In the genomic region with DNA sequence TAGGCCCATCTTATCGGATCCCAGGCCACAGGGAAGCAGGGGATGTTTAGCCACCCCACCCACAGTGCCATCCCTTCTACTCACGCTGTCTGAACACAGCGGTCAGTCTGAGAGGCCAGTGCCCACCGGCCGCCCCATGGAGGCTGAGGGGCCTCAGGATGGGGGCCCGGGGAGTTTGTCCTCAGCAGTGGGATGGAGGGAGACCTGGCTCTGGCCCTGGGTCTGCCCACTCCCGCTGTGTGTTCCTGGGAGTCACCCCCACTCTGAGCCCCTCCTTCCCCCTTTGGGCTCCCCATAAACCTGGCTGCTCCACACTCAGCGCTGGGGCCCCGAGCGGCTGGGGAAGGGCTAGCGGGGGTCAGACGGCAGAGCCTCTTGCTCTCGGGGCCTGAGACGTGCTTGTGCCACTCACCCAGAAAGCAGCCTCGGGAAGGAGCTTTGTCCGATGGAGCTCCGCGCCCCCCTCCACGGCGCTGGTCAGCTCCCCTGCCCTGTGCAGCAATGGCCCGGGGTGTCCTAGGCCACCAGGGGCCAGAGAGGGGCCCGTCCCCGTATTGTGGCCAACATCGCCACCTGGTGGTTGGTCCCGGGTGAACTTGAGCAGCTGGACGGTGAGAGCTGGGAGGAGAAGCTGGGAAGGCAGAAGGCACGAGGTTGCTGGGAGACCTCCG, we compare ENCODE assay signal across 8 cellular contexts. TPM values are rescaled to one million over a fixed set of nuclear protein-coding genes. Genes with fewer than 3 reads are reported as not detected.
DNase-seq lines count a peak whose midpoint lies in the region; ATAC-seq and TF ChIP-seq lines count a peak whose summit lies in the region.

No MANE protein-coding gene starts in this region.

- no peaks in the 10 kb centered on the region for H3F3A ChIP-seq in GM23248 (ENCODE audit: insufficient read depth)

- no peak overlapping the region for H3K4me2 ChIP-seq in GM23248 (ENCODE audit: unreplicated experiment)

- H3K4me3 ChIP-seq in GM23248 (no peak overlapping the region), prostate gland (no peak overlapping the region)

- H3K4me1 Mint-ChIP-seq in activated T-helper 17 cell treated with anti-CD3 and anti-CD28 coated beads, Interleukin-2, amount 50 U/mL, for 72 hours = peaks cover 4% of the 10 kb centered on the region

- peak; percentile 45 to 70 (median 49) for TF ChIP-seq CTCF in prostate gland (IDR thresholded peaks at IDR 0.05)

- intact Hi-C loops in prostate gland (cut with DNase I) = loop anchor here (5.0 kb wide), 1 partner anchor 296 kb away; no protein-coding TSS in a partner anchor

- peak; percentile 52 for ATAC-seq in activated T-helper 17 cell treated with anti-CD3 and anti-CD28 coated beads, Interleukin-2, amount 50 U/mL, for 72 hours (replicated peaks)
- ATAC-seq in GM18511 (IDR thresholded peaks at IDR 0.05; ENCODE audit: unreplicated experiment) (no peak), GM21447 (IDR thresholded peaks at IDR 0.05; ENCODE audit: unreplicated experiment) (no peak)

- H3K9ac ChIP-seq in GM23248 = no peak overlapping the region

- in situ Hi-C loops in GM23248 (cut with MboI) = loop anchor here (5.0 kb wide), 1 partner anchor 131 kb away; no protein-coding TSS in a partner anchor

- no peak overlapping the region for H2AFZ ChIP-seq in GM23248

- no peak overlapping the region for H3K27ac ChIP-seq in GM23248
- H3K27ac ChIP-seq in prostate gland = no peak overlapping the region

- H3K4me3 Mint-ChIP-seq in activated T-helper 17 cell treated with anti-CD3 and anti-CD28 coated beads, Interleukin-2, amount 50 U/mL, for 72 hours = no peak overlapping the region

- no peaks in the 10 kb centered on the region for H3K9me2 ChIP-seq in GM23248 (ENCODE audit: insufficient read depth)

- peaks cover 14% of the 10 kb centered on the region for H3K27me3 ChIP-seq in GM23248 (replicated peaks; ENCODE audit: insufficient read depth)
- no peaks in the 10 kb centered on the region for H3K27me3 ChIP-seq in prostate gland (replicated peaks; ENCODE audit: insufficient read depth)

- H3K79me2 ChIP-seq in GM23248 (ENCODE audit: insufficient read depth) = no peaks in the 10 kb centered on the region

- no peaks in the 10 kb centered on the region for H3K9me3 Mint-ChIP-seq in activated T-helper 17 cell treated with anti-CD3 and anti-CD28 coated beads, Interleukin-2, amount 50 U/mL, for 72 hours

- 26 to 40% methylated on average over 21 to 24 of the region's 28 CpGs for WGBS in GM23248 (ENCODE audit: low coverage in 1 of 2, low lambda C conversion rate in 2 of 2, missing lambda C conversion rate in 2 of 2), 2 experiments
- 38% methylated on average over 28 of the region's 28 CpGs for WGBS in prostate gland

- H3K27ac Mint-ChIP-seq in activated T-helper 17 cell treated with anti-CD3 and anti-CD28 coated beads, Interleukin-2, amount 50 U/mL, for 72 hours = no peak overlapping the region

- H3K4me1 ChIP-seq in GM23248 (ENCODE audit: insufficient read depth) = peaks cover 9% of the 10 kb centered on the region; the same call in 1 of the 2 replicates
- no peaks in the 10 kb centered on the region for H3K4me1 ChIP-seq in prostate gland (replicated peaks)

- DNase-seq in C1 segment of cervical spinal cord (lab: John Stamatoyannopoulos, UW) (peak in 11 of 14 donors; percentile 8 to 75 (median 44)), GM23248 (peak; percentile 87), NCI-H82 (lab: John Stamatoyannopoulos, UW) (peak; percentile 78), glomerular endothelial cell (ENCODE audit: extremely low read depth, low read depth, low spot score) (peak; percentile 10), prostate gland (ENCODE audit: low spot score) (no peak)

- peaks cover 24% of the 10 kb centered on the region for H3K27me3 Mint-ChIP-seq in activated T-helper 17 cell treated with anti-CD3 and anti-CD28 coated beads, Interleukin-2, amount 50 U/mL, for 72 hours

- no peaks in the 10 kb centered on the region for H4K20me1 ChIP-seq in GM23248 (ENCODE audit: insufficient read depth)

- no peaks in the 10 kb centered on the region for H3K9me3 ChIP-seq in GM23248 (ENCODE audit: low read depth)
- H3K9me3 ChIP-seq in prostate gland = no peaks in the 10 kb centered on the region

- no peaks in the 10 kb centered on the region for H3K36me3 Mint-ChIP-seq in activated T-helper 17 cell treated with anti-CD3 and anti-CD28 coated beads, Interleukin-2, amount 50 U/mL, for 72 hours (ENCODE audit: low read depth)

- TF ChIP-seq POLR2A in prostate gland (IDR thresholded peaks at IDR 0.05) = no peak

- H3K36me3 ChIP-seq in GM23248 (ENCODE audit: low read depth) (no peaks in the 10 kb centered on the region), prostate gland (no peaks in the 10 kb centered on the region)

RNA-seq across cellular contexts. Expression of a gene that starts 10.9 kb away (rescaled TPM):
- total RNA-seq in GM23248 (2014; rRNA removed; shearing (Covaris generic)) = not detected in 2 replicates
- not detected in 2 replicates for polyA plus RNA-seq in GM23248 (2016; fragmentation: Nextera tagmentation; extraction: Ambion mirVana)
- under 1 TPM; 0.11 to 0.45 TPM for total RNA-seq in activated T-helper 17 cell treated with anti-CD3 and anti-CD28 coated beads, Interleukin-2, amount 50 U/mL, for 72 hours
- total RNA-seq in glomerular endothelial cell (0.12 and 0.63 TPM in 2 replicates), prostate gland (100 to 1,000 TPM in 1 of 2 donors, under 1 TPM in 1; 0.55 to 156 TPM)

RNA-seq across cellular contexts. Expression of a gene that starts 59.0 kb away (rescaled TPM):
- 20.2 and 20.9 TPM in 2 replicates for total RNA-seq in GM23248 (2014; rRNA removed; shearing (Covaris generic))
- 21.4 and 23.7 TPM in 2 replicates for polyA plus RNA-seq in GM23248 (2016; fragmentation: Nextera tagmentation; extraction: Ambion mirVana)
- not detected for total RNA-seq in activated T-helper 17 cell treated with anti-CD3 and anti-CD28 coated beads, Interleukin-2, amount 50 U/mL, for 72 hours
- total RNA-seq in glomerular endothelial cell = 0.05 TPM in 1 of 2 replicates, not detected in the other
- total RNA-seq in prostate gland = 10 to 100 TPM in 1 of 2 donors, under 1 TPM in 1; 0.36 to 13.2 TPM
